ENCODE assay signal across 2 cellular contexts in genomic region chr12:7122876-7123769, GRCh38.
TF ChIP-seq lines count a peak whose summit lies in the region.

No MANE protein-coding gene starts in this region.

TF ChIP-seq in Ishikawa, 13 proteins besides CTCF, POLR2A, EP300 and RAD21:
- TF ChIP-seq TEAD4 (IDR thresholded peaks at IDR 0.05) (no peak), MAX (IDR thresholded peaks at IDR 0.05) (no peak), USF1 (IDR thresholded peaks at IDR 0.05) (no peak), NFIC (IDR thresholded peaks at IDR 0.05) (peak; percentile 85), CEBPB (IDR thresholded peaks at IDR 0.05) (no peak), FOXM1 (IDR thresholded peaks at IDR 0.05; ENCODE audit: borderline replicate concordance, low read depth) (no peak), ZBTB7A (IDR thresholded peaks at IDR 0.05; ENCODE audit: low read depth) (peak; percentile 56; the same call in 1 of the 2 replicates), TAF1 (IDR thresholded peaks at IDR 0.05; ENCODE audit: low read depth) (no peak), EGR1 (IDR thresholded peaks at IDR 0.05) (no peak)

TF ChIP-seq in HepG2, 621 proteins besides CTCF, POLR2A, EP300 and RAD21 (continues in another document):
- no peak for TF ChIP-seq HNF1A (IDR thresholded peaks at IDR 0.05; ENCODE audit: low read depth)
- TF ChIP-seq HNF1A (CRISPR knock-in tag; IDR thresholded peaks at IDR 0.05; ENCODE audit: borderline replicate concordance), result 0 out of 2 replicates have a peak, but pooled peaks have one; percentile 59
- TF ChIP-seq ATF3 (CRISPR knock-in tag; IDR thresholded peaks at IDR 0.05), result no peak
- TF ChIP-seq HIC2 (CRISPR knock-in tag; IDR thresholded peaks at IDR 0.05; ENCODE audit: low read depth), result no peak
- TF ChIP-seq ZSCAN29 (CRISPR knock-in tag; conservative IDR thresholded peaks at IDR 0.05), result 0 out of 2 replicates have a peak, but pooled peaks have one; percentile 37
- TF ChIP-seq YY1 (IDR thresholded peaks at IDR 0.05; ENCODE audit: insufficient read depth, insufficient replicate concordance, low read depth, low read length), result peak; percentile 12
- no peak for TF ChIP-seq MTA3 (CRISPR knock-in tag; IDR thresholded peaks at IDR 0.05)
- TF ChIP-seq ELF3 (CRISPR knock-in tag; IDR thresholded peaks at IDR 0.05), result 0 out of 2 replicates have a peak, but pooled peaks have one; percentile 14
- TF ChIP-seq ZNF740 (CRISPR knock-in tag; IDR thresholded peaks at IDR 0.05), result 0 out of 2 replicates have a peak, but pooled peaks have one; percentile 28
- TF ChIP-seq HOXA7 (CRISPR knock-in tag; IDR thresholded peaks at IDR 0.05), result no peak
- TF ChIP-seq ZNF276 (CRISPR knock-in tag; IDR thresholded peaks at IDR 0.05; ENCODE audit: low read depth), result no peak
- no peak for TF ChIP-seq MAFG (CRISPR knock-in tag; IDR thresholded peaks at IDR 0.05)
- no peak for TF ChIP-seq SMAD9 (CRISPR knock-in tag; IDR thresholded peaks at IDR 0.05)
- TF ChIP-seq FOXO1 (CRISPR knock-in tag; IDR thresholded peaks at IDR 0.05), result 0 out of 2 replicates have a peak, but pooled peaks have one; percentile 27
- TF ChIP-seq FOXA3 (CRISPR knock-in tag; IDR thresholded peaks at IDR 0.05), result peak; percentile 19; the same call in 1 of the 2 replicates
- no peak for TF ChIP-seq MLX (CRISPR knock-in tag; IDR thresholded peaks at IDR 0.05)
- TF ChIP-seq SRY (CRISPR knock-in tag; IDR thresholded peaks at IDR 0.05), result no peak
- 0 out of 2 replicates have a peak, but pooled peaks have one; percentile 17 for TF ChIP-seq ZNF263 (CRISPR knock-in tag; IDR thresholded peaks at IDR 0.05)
- no peak for TF ChIP-seq ELF1 (CRISPR knock-in tag; IDR thresholded peaks at IDR 0.05)
- no peak for TF ChIP-seq IRF2 (CRISPR knock-in tag; IDR thresholded peaks at IDR 0.05)
- TF ChIP-seq ZNF609 (CRISPR knock-in tag; IDR thresholded peaks at IDR 0.05; ENCODE audit: borderline replicate concordance), result 0 out of 2 replicates have a peak, but pooled peaks have one; percentile 35
- TF ChIP-seq ATF4 (CRISPR knock-in tag; IDR thresholded peaks at IDR 0.05), result no peak
- TF ChIP-seq ZFP41 (CRISPR knock-in tag; IDR thresholded peaks at IDR 0.05; ENCODE audit: borderline replicate concordance), result no peak
- no peak for TF ChIP-seq HMGXB3 (CRISPR knock-in tag; IDR thresholded peaks at IDR 0.05; ENCODE audit: borderline replicate concordance)
- peak; percentile 84 for TF ChIP-seq RXRA (CRISPR knock-in tag; IDR thresholded peaks at IDR 0.05)
- TF ChIP-seq ZNF354B (CRISPR knock-in tag; IDR thresholded peaks at IDR 0.05), result no peak
- peak; percentile 48 for TF ChIP-seq SAP130 (CRISPR knock-in tag; IDR thresholded peaks at IDR 0.05; ENCODE audit: low read depth)
- TF ChIP-seq KAT8 (CRISPR knock-in tag; IDR thresholded peaks at IDR 0.05), result peak; percentile 44; the same call in 1 of the 2 replicates
- TF ChIP-seq ZNF589 (CRISPR knock-in tag; conservative IDR thresholded peaks at IDR 0.05), result no peak
- TF ChIP-seq ZNF230 (CRISPR knock-in tag; IDR thresholded peaks at IDR 0.05), result no peak
- no peak for TF ChIP-seq RFX5 (IDR thresholded peaks at IDR 0.05; ENCODE audit: low read depth, low read length)
